In the genomic region with DNA sequence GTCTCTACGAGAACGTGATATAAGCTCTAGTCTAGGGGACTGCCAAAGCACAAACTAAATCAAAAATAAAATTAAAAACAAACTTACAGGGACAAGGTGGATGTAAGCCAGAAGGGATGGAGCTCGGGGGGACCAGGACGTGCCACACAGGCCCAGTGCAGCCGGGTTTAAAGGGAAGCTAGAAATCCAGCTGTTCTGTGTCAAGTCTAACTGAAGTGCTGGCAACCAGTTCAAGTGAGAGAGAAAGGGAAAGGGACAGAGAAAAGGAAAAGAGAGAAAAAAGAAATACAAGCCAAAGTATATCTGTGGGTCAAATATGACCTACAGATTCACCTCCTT, we compare ENCODE assay signal across 10 cellular contexts.
A peak's percentile ranks its signal among the peaks of the same experiment; 100 is the strongest.
DNase-seq lines count a peak whose midpoint lies in the region; ATAC-seq and TF ChIP-seq lines count a peak whose summit lies in the region.
"Had no signal": no experiment of that assay in that cellular context is flagged by ENCODE, and none has a peak within 500 bp of the region (broad histone marks: within the 10 kb centered on the region; RNA-seq: fewer than 3 reads in every experiment).

No MANE protein-coding gene starts in this region.

- H3K4me1 ChIP-seq in CD8-positive, alpha-beta T cell (ENCODE audit: insufficient read depth, low read length): peaks cover 14% of the 10 kb centered on the region

- H3K4me3 Mint-ChIP-seq in activated naive CD8-positive, alpha-beta T cell treated with anti-CD3 and anti-CD28 coated beads for 36 hours: no peak overlapping the region
- H3K4me3 Mint-ChIP-seq in CD8-positive, alpha-beta T cell: no peak overlapping the region

- CTCF ChIA-PET in CD8-positive, alpha-beta T cell (lab: Charles Lee): interaction anchor here (0.7 kb wide), 1 partner anchor 16 kb away, joined by 3 read pairs; no protein-coding TSS in a partner anchor

- TF ChIP-seq CTCF in HFF-Myc (IDR thresholded peaks at IDR 0.05; ENCODE audit: low read depth, low read length, missing control alignments): no peak
- TF ChIP-seq CTCF in CD8-positive, alpha-beta T cell (IDR thresholded peaks at IDR 0.05): no peak

- H3K4me3 ChIP-seq in HFF-Myc (replicated peaks; ENCODE audit: low read depth, low read length) (peak overlapping the region; percentile 8; the same call in 1 of the 2 replicates), skin epidermis (peak overlapping the region in 4 of 7 experiments; percentile 5 to 19 (median 14))
- no peak overlapping the region for H3K4me3 ChIP-seq in CD8-positive, alpha-beta T cell (ENCODE audit: low read depth, low read length)

- peak overlapping the region; percentile 88 for H3K27ac Mint-ChIP-seq in activated naive CD8-positive, alpha-beta T cell treated with anti-CD3 and anti-CD28 coated beads for 36 hours
- H3K27ac Mint-ChIP-seq in CD8-positive, alpha-beta T cell: no peak overlapping the region

- H3K4me1 Mint-ChIP-seq in activated naive CD8-positive, alpha-beta T cell treated with anti-CD3 and anti-CD28 coated beads for 36 hours: peaks cover 75% of the 10 kb centered on the region
- H3K4me1 Mint-ChIP-seq in CD8-positive, alpha-beta T cell (ENCODE audit: low read depth): peaks cover 53% of the 10 kb centered on the region

- peak; percentile 6 to 35 for ATAC-seq in left cardiac atrium
- no peak for ATAC-seq in GM21786 (IDR thresholded peaks at IDR 0.05; ENCODE audit: unreplicated experiment)
- no peak for ATAC-seq in CD8-positive, alpha-beta T cell

- H3K27me3 Mint-ChIP-seq in activated naive CD8-positive, alpha-beta T cell treated with anti-CD3 and anti-CD28 coated beads for 36 hours: no peaks in the 10 kb centered on the region
- no peaks in the 10 kb centered on the region for H3K27me3 Mint-ChIP-seq in CD8-positive, alpha-beta T cell (ENCODE audit: low read depth)

- peak overlapping the region in 19 of 21 experiments; percentile 9 to 89 (median 73) for H3K27ac ChIP-seq in skin epidermis
- no peak overlapping the region for H3K27ac ChIP-seq in CD8-positive, alpha-beta T cell (ENCODE audit: low read depth, low read length)

- intact Hi-C loops in left cardiac atrium (cut with DNase I): loop anchor here in 1 of 2 donors (5.0 kb wide), 1 partner anchor 63 kb away; the partner anchor contains the start of gene CHSY1
- intact Hi-C loops in CD8-positive, alpha-beta T cell (cut with DNase I, micrococcal nuclease): no loop called here

- no peaks in the 10 kb centered on the region for H3K36me3 ChIP-seq in CD8-positive, alpha-beta T cell (ENCODE audit: insufficient read depth, low read length)

- H3K27me3 ChIP-seq in CD8-positive, alpha-beta T cell (ENCODE audit: insufficient read depth, low read length): no peaks in the 10 kb centered on the region

- POLR2A ChIA-PET in CD8-positive, alpha-beta T cell (lab: Charles Lee): no interaction called here

- DNase-seq in HFF-Myc (ENCODE audit: extremely low read depth, low read depth) (no peak), left cardiac atrium (no peak), DMS114 treated with DMSO at 0.1 percent for 48 hours (lab: John Stamatoyannopoulos, UW; ENCODE audit: unreplicated experiment) (no peak), SK-N-DZ (ENCODE audit: low spot score) (no peak)
- DNase-seq in activated naive CD8-positive, alpha-beta T cell treated with anti-CD3 and anti-CD28 coated beads for 36 hours: no peak
- no peak for DNase-seq in CD8-positive, alpha-beta T cell
- DNase-seq: NCI-H1092, RPMI8226 had no signal

- no peaks in the 10 kb centered on the region for H3K9me3 Mint-ChIP-seq in activated naive CD8-positive, alpha-beta T cell treated with anti-CD3 and anti-CD28 coated beads for 36 hours
- H3K9me3 Mint-ChIP-seq in CD8-positive, alpha-beta T cell: no peaks in the 10 kb centered on the region

- H3K36me3 Mint-ChIP-seq in activated naive CD8-positive, alpha-beta T cell treated with anti-CD3 and anti-CD28 coated beads for 36 hours: peaks cover 34% of the 10 kb centered on the region
- peaks cover 10% of the 10 kb centered on the region for H3K36me3 Mint-ChIP-seq in CD8-positive, alpha-beta T cell

- no peaks in the 10 kb centered on the region for H3K9me3 ChIP-seq in CD8-positive, alpha-beta T cell (ENCODE audit: low read length)

Comparison
In these comparisons a context has a peak if more than half of its experiments do, and no peak if none do; other contexts are left out.
1. ATAC-seq: peak in left cardiac atrium (2 of 2); none in GM21786 (single experiment) and CD8-positive, alpha-beta T cell (single experiment).